In genomic region chr1:47309427-47309826, GRCh38 we compare ENCODE assay signal across 28 cellular contexts.
"Had no signal": no experiment of that assay in that cellular context is flagged by ENCODE, and none has a peak within 500 bp of the region (broad histone marks: within the 10 kb centered on the region; RNA-seq: fewer than 3 reads in every experiment).

No MANE protein-coding gene starts in this region.

- H3K4me3 ChIP-seq: gastrocnemius medialis, hepatocyte, pancreas, prostate gland, smooth muscle cell, uterus had no signal

- H2AFZ ChIP-seq: hepatocyte had no signal

- H3K36me3 ChIP-seq: gastrocnemius medialis, pancreas, prostate gland, uterus had no signal

- H3K27me3 ChIP-seq: gastrocnemius medialis, hepatocyte, pancreas, uterus had no signal

- H3K4me1 ChIP-seq: pancreas, prostate gland, uterus had no signal

- H3K4me2 ChIP-seq: hepatocyte, smooth muscle cell had no signal

- FAIRE-seq: pancreas had no signal

- ATAC-seq: activated CD8-positive, alpha-beta T cell treated with anti-CD3 and anti-CD28 coated beads for 36 hours; activated naive CD8-positive, alpha-beta T cell treated with anti-CD3 and anti-CD28 coated beads, Interleukin-2, amount 50 U/mL, for 24 hours; activated T-cell treated with anti-CD3 and anti-CD28 coated beads, Interleukin-2, amount 50 U/mL, for 4 hours; activated T-helper 17 cell treated with anti-CD3 and anti-CD28 coated beads, Interleukin-2, amount 50 U/mL, for 72 hours; effector memory CD8-positive, alpha-beta T cell; gastrocnemius medialis; left ventricle myocardium superior; naive thymus-derived CD4-positive, alpha-beta T cell; pancreas; stimulated activated memory B cell treated with anti-CD40 and anti-IgM and Interleukin-4, amounts not matched to agents 10 μg/mL and 1 μg/mL and 100 μg/mL, for 72 hours; stimulated activated naive CD8-positive, alpha-beta T cell treated with anti-CD3 and anti-CD28 coated beads, Interleukin-15, amount 100 ng/mL, for 72 hours had no signal

- H3K9me3 ChIP-seq: gastrocnemius medialis, pancreas, prostate gland, uterus had no signal

- DNase-seq: activated CD4-positive, alpha-beta T cell treated with anti-CD3 and anti-CD28 coated beads for 1 hour; activated CD4-positive, alpha-beta T cell treated with anti-CD3 and anti-CD28 coated beads, Interleukin-2, amount 10 ng/mL, durations not matched to agents 7 days and 5 days; activated CD8-positive, alpha-beta T cell treated with anti-CD3 and anti-CD28 coated beads for 36 hours; activated naive CD8-positive, alpha-beta T cell treated with anti-CD3 and anti-CD28 coated beads, Interleukin-2, amount 50 U/mL, for 24 hours; activated T-cell treated with anti-CD3 and anti-CD28 coated beads, Interleukin-2, amount 50 U/mL, for 4 hours; amygdala; caudate nucleus; cortex of kidney; effector memory CD8-positive, alpha-beta T cell; erythroblast; gastrocnemius medialis; islet precursor cell; left ventricle myocardium superior; midbrain; naive thymus-derived CD4-positive, alpha-beta T cell; nucleus accumbens; pancreas; stimulated activated CD4-positive, alpha-beta T cell treated with anti-CD3 and anti-CD28 coated beads, Interleukin-1b, Interleukin-23, amount 100 ng/mL, for 48 hours; stimulated activated CD4-positive, alpha-beta T cell treated with anti-CD3 and anti-CD28 coated beads, Interleukin-4, amount 100 ng/mL, for 4 hours; stimulated activated CD8-positive, alpha-beta memory T cell treated with anti-CD3 and anti-CD28 coated beads, Interleukin-4, amount 100 ng/mL, for 48 hours; stimulated activated naive CD8-positive, alpha-beta T cell treated with anti-CD3 and anti-CD28 coated beads, Interleukin-15, amount 100 ng/mL, for 72 hours; substantia nigra; uterus had no signal

- H3K27ac ChIP-seq: gastrocnemius medialis, hepatocyte, pancreas, prostate gland, uterus had no signal
